ENCODE assay signal across 12 cellular contexts in the genomic region with DNA sequence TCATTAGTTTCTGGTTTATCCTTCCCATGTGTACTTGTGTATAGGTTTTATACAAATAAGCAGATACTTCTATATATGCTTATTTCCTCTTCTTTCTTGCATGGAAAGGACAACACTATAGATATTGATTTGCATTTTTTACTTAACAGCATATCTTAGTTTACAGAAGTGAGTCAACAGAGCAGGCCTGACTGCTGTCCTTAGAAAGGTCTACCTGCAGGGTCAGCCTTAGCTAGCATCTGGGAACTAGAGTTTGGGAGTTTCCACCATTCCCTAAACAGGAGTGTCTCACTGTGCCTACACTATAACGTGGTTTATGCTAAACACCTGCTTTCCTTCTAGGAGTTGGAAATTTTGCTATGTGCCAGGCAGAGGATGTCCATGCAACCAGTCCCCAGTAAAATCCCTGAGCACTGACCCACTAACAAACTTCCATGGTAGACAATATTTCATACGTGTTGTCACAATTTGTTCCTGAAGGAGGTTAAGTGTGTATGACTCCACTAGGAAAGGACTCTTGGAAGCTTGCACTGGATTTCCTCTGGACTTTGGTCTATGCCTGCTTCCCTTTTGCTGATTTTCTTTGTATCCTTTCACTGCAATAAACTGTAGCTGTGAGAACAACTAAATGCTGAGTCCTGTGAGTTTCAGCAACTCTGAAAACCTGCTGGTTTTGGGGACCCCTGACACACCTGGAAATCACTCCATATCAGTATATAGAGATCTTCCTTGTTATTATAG.
"Had no signal": no experiment of that assay in that cellular context is flagged by ENCODE, and none has a peak within 500 bp of the region (broad histone marks: within the 10 kb centered on the region; RNA-seq: fewer than 3 reads in every experiment).

No MANE protein-coding gene starts in this region.

- H3K9me3 Mint-ChIP-seq: activated CD4-positive, alpha-beta T cell treated with anti-CD3 and anti-CD28 coated beads, Interleukin-2, amount 10 ng/mL, durations not matched to agents 24 days and 14 days; activated naive CD8-positive, alpha-beta T cell treated with anti-CD3 and anti-CD28 coated beads, Interleukin-2, amount 50 U/mL, for 24 hours; activated T-cell treated with anti-CD3 and anti-CD28 coated beads, Interleukin-2, amount 50 U/mL, for 4 hours had no signal

- H3K36me3 ChIP-seq: gastrocnemius medialis, WERI-Rb-1 had no signal

- H3K27me3 Mint-ChIP-seq: activated CD4-positive, alpha-beta T cell treated with anti-CD3 and anti-CD28 coated beads, Interleukin-2, amount 10 ng/mL, durations not matched to agents 24 days and 14 days; activated naive CD8-positive, alpha-beta T cell treated with anti-CD3 and anti-CD28 coated beads, Interleukin-2, amount 50 U/mL, for 24 hours had no signal

- H3K4me3 ChIP-seq: gastrocnemius medialis, heart right ventricle, skin epidermis, tibial artery had no signal

- ATAC-seq: activated naive CD8-positive, alpha-beta T cell treated with anti-CD3 and anti-CD28 coated beads, Interleukin-2, amount 50 U/mL, for 24 hours; activated T-cell treated with anti-CD3 and anti-CD28 coated beads, Interleukin-2, amount 50 U/mL, for 4 hours; gastrocnemius medialis; heart right ventricle; left ventricle myocardium superior had no signal

- H3K9me3 ChIP-seq: gastrocnemius medialis, heart right ventricle, tibial artery had no signal

- H3K27me3 ChIP-seq: gastrocnemius medialis, heart right ventricle, tibial artery had no signal

- H3K27ac ChIP-seq: gastrocnemius medialis, heart right ventricle, skin epidermis, tibial artery, WERI-Rb-1 had no signal

- H3K4me3 Mint-ChIP-seq: activated CD4-positive, alpha-beta T cell treated with anti-CD3 and anti-CD28 coated beads, Interleukin-2, amount 10 ng/mL, durations not matched to agents 24 days and 14 days; activated naive CD8-positive, alpha-beta T cell treated with anti-CD3 and anti-CD28 coated beads, Interleukin-2, amount 50 U/mL, for 24 hours; activated T-cell treated with anti-CD3 and anti-CD28 coated beads, Interleukin-2, amount 50 U/mL, for 4 hours had no signal

- H3K27ac Mint-ChIP-seq: activated CD4-positive, alpha-beta T cell treated with anti-CD3 and anti-CD28 coated beads, Interleukin-2, amount 10 ng/mL, durations not matched to agents 24 days and 14 days; activated naive CD8-positive, alpha-beta T cell treated with anti-CD3 and anti-CD28 coated beads, Interleukin-2, amount 50 U/mL, for 24 hours had no signal

- DNase-seq: activated CD4-positive, alpha-beta T cell treated with anti-CD3 and anti-CD28 coated beads, Interleukin-2, amount 10 ng/mL, durations not matched to agents 24 days and 14 days; activated gamma-delta T cell; activated naive CD8-positive, alpha-beta T cell treated with anti-CD3 and anti-CD28 coated beads, Interleukin-2, amount 50 U/mL, for 24 hours; activated T-cell treated with anti-CD3 and anti-CD28 coated beads, Interleukin-2, amount 50 U/mL, for 4 hours; effector CD4-positive, alpha-beta T cell; gastrocnemius medialis; heart right ventricle; left ventricle myocardium superior; T-helper 1 cell; tibial artery; WERI-Rb-1 had no signal

- H3K4me1 ChIP-seq: tibial artery had no signal
